In the genomic region with DNA sequence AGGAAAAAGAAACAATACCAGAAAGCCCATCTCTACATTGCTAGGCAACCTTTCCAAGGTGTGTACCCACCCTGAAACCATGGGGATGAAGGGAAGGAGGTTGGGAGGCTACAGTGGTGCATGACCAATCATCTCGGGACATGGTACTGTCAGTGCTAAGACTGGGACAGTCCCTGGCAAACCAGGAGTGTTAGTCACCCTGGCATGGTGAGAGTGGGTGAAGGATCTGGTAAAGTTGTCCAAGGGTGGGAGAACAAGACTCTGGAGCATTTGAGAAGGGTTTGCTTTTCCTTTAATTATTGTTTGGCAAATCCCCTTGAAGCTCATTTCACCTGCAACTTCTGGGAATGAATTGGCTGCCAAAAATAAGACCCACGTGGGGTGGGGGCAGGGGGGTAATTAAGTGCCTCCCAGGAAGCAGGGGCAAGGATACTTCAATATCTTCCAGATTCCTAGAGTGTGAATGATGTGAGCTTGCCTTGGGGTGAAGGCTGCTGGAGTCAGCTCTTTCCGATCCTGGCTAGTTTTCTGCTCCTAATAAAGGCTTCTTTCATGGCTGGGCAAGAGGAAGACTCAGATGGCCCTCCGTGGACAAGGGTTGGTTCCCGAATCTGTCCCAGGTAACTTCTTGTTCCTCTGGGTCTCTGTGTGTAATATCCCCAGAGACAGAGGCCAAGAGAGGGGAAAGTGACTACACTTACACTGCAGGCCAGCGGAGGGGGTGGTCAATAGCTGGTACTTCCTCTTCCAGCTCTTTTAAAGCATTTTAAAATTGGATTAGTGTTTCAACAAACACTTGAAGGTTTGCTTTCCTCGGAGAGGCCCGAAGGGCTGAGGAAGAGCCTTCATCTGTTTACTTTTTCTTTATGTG, we compare ENCODE assay signal across 1 cellular context.
TF ChIP-seq lines count a peak whose summit lies in the region.

No MANE protein-coding gene starts in this region.

TF ChIP-seq in HCT116, 20 proteins besides CTCF, POLR2A, EP300 and RAD21 (continued from another document):
- TF ChIP-seq, protein P1, sequence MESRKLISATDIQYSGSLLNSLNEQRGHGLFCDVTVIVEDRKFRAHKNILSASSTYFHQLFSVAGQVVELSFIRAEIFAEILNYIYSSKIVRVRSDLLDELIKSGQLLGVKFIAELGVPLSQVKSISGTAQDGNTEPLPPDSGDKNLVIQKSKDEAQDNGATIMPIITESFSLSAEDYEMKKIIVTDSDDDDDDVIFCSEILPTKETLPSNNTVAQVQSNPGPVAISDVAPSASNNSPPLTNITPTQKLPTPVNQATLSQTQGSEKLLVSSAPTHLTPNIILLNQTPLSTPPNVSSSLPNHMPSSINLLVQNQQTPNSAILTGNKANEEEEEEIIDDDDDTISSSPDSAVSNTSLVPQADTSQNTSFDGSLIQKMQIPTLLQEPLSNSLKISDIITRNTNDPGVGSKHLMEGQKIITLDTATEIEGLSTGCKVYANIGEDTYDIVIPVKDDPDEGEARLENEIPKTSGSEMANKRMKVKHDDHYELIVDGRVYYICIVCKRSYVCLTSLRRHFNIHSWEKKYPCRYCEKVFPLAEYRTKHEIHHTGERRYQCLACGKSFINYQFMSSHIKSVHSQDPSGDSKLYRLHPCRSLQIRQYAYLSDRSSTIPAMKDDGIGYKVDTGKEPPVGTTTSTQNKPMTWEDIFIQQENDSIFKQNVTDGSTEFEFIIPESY (IDR thresholded peaks at IDR 0.05; ENCODE audit: extremely low read depth, insufficient replicate concordance, low read length) = no peak
- TF ChIP-seq EZH2 (IDR thresholded peaks at IDR 0.05) (no peak), YY1 (IDR thresholded peaks at IDR 0.05; ENCODE audit: extremely low read depth, insufficient replicate concordance, low read depth, low read length) (no peak), EGR1 (IDR thresholded peaks at IDR 0.05; ENCODE audit: low read depth) (no peak), ZNF274 (IDR thresholded peaks at IDR 0.05; ENCODE audit: low read depth, low read length) (no peak), ELF1 (IDR thresholded peaks at IDR 0.05; ENCODE audit: borderline replicate concordance, low read depth) (no peak), POLR2AphosphoS5 (IDR thresholded peaks at IDR 0.05; ENCODE audit: low read depth, low read length) (no peak), CBX3 (IDR thresholded peaks at IDR 0.05; ENCODE audit: low read depth) (no peak), CEBPB (IDR thresholded peaks at IDR 0.05; ENCODE audit: low read depth) (no peak), TCF7L2 (IDR thresholded peaks at IDR 0.05; ENCODE audit: borderline replicate concordance, extremely low read depth, insufficient read depth, insufficient read length) (no peak), JUND (IDR thresholded peaks at IDR 0.05) (no peak), FOSL1 (IDR thresholded peaks at IDR 0.05; ENCODE audit: low read depth) (no peak)
- TF ChIP-seq, protein P2, sequence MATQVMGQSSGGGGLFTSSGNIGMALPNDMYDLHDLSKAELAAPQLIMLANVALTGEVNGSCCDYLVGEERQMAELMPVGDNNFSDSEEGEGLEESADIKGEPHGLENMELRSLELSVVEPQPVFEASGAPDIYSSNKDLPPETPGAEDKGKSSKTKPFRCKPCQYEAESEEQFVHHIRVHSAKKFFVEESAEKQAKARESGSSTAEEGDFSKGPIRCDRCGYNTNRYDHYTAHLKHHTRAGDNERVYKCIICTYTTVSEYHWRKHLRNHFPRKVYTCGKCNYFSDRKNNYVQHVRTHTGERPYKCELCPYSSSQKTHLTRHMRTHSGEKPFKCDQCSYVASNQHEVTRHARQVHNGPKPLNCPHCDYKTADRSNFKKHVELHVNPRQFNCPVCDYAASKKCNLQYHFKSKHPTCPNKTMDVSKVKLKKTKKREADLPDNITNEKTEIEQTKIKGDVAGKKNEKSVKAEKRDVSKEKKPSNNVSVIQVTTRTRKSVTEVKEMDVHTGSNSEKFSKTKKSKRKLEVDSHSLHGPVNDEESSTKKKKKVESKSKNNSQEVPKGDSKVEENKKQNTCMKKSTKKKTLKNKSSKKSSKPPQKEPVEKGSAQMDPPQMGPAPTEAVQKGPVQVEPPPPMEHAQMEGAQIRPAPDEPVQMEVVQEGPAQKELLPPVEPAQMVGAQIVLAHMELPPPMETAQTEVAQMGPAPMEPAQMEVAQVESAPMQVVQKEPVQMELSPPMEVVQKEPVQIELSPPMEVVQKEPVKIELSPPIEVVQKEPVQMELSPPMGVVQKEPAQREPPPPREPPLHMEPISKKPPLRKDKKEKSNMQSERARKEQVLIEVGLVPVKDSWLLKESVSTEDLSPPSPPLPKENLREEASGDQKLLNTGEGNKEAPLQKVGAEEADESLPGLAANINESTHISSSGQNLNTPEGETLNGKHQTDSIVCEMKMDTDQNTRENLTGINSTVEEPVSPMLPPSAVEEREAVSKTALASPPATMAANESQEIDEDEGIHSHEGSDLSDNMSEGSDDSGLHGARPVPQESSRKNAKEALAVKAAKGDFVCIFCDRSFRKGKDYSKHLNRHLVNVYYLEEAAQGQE (IDR thresholded peaks at IDR 0.05; ENCODE audit: low read depth) = no peak
TF ChIP-seq in HCT116: peak in this region for 0.
